In genomic region chr1:7295946-7296345, GRCh38 we compare ENCODE assay signal across 1 cellular context.
TF ChIP-seq lines count a peak whose summit lies in the region.

No MANE protein-coding gene starts in this region.

TF ChIP-seq in GM23338, 12 proteins besides CTCF, POLR2A, EP300 and RAD21 (continued from another document):
- TF ChIP-seq ZNF462 (CRISPR knock-in tag; IDR thresholded peaks at IDR 0.05) = no peak
- no peak for TF ChIP-seq CREB1 (CRISPR knock-in tag; IDR thresholded peaks at IDR 0.05; ENCODE audit: low read depth)
- no peak for TF ChIP-seq JUNB (IDR thresholded peaks at IDR 0.05; ENCODE audit: unreplicated experiment)
- TF ChIP-seq ZNF114 (CRISPR knock-in tag; IDR thresholded peaks at IDR 0.05) = no peak
- TF ChIP-seq REST (IDR thresholded peaks at IDR 0.05; ENCODE audit: unreplicated experiment) = no peak
- TF ChIP-seq ZNF331 (CRISPR knock-in tag; IDR thresholded peaks at IDR 0.05; ENCODE audit: low read depth) = no peak
- TF ChIP-seq EZH2phosphoT487 (IDR thresholded peaks at IDR 0.05; ENCODE audit: unreplicated experiment) = no peak
- TF ChIP-seq STAT1 (IDR thresholded peaks at IDR 0.05; ENCODE audit: unreplicated experiment) = no peak
